Comparison of ENCODE assay signal across 10 cellular contexts in genomic region chr1:246587606-246588005, GRCh38. TPM values are rescaled to one million over a fixed set of nuclear protein-coding genes. Genes with fewer than 3 reads are reported as not detected.
DNase-seq lines count a peak whose midpoint lies in the region; ATAC-seq and TF ChIP-seq lines count a peak whose summit lies in the region.
"Had no signal": no experiment of that assay in that cellular context is flagged by ENCODE, and none has a peak within 500 bp of the region (broad histone marks: within the 10 kb centered on the region; RNA-seq: fewer than 3 reads in every experiment).

No MANE protein-coding gene starts in this region.

- H3K27ac ChIP-seq in esophagus squamous epithelium, result peak overlapping the region; percentile 44 to 81 (median 74)

- H3K27me3 ChIP-seq in esophagus squamous epithelium, result no peaks in the 10 kb centered on the region

- peak; percentile 75 for DNase-seq in COLO829 (ENCODE audit: low spot score)
- DNase-seq in RPMI7951 (ENCODE audit: low read depth), result peak; percentile 62
- no peak for DNase-seq in esophagus squamous epithelium (lab: John Stamatoyannopoulos, UW)
- no peak for DNase-seq in osteocyte (ENCODE audit: extremely low spot score, unreplicated experiment)
- no peak for DNase-seq in DMS 273 treated with DMSO at 0.1 percent for 48 hours (lab: John Stamatoyannopoulos, UW)
- no peak for DNase-seq in DMS79 (lab: John Stamatoyannopoulos, UW)
- no peak for DNase-seq in midbrain (lab: John Stamatoyannopoulos, UW)
- DNase-seq: DND-41 had no signal

- 7 to 14% methylated on average over 3 of the region's 3 CpGs for WGBS in esophagus squamous epithelium, 2 donors

- H3K27ac Mint-ChIP-seq in osteocyte (ENCODE audit: unreplicated experiment), result peak overlapping the region; percentile 90

- H3K4me3 ChIP-seq in esophagus squamous epithelium, result peak overlapping the region in 1 of 4 donors; percentile 24

- H3K4me3 Mint-ChIP-seq in osteocyte (ENCODE audit: unreplicated experiment), result peak overlapping the region; percentile 56
- H3K4me3 Mint-ChIP-seq: neural crest cell had no signal

- no peaks in the 10 kb centered on the region for H3K9me3 Mint-ChIP-seq in osteocyte (ENCODE audit: unreplicated experiment)

- intact Hi-C loops in esophagus squamous epithelium (cut with DNase I), result no loop called here

- peaks cover 27% of the 10 kb centered on the region for H3K36me3 Mint-ChIP-seq in osteocyte (ENCODE audit: unreplicated experiment)

- H3K36me3 ChIP-seq in esophagus squamous epithelium, result peaks cover 0 to 12% (median 0%) of the 10 kb centered on the region in 3 donors

- peaks cover 68% of the 10 kb centered on the region for H3K4me1 Mint-ChIP-seq in osteocyte (ENCODE audit: unreplicated experiment)

- ATAC-seq in GM19463 (IDR thresholded peaks at IDR 0.05; ENCODE audit: unreplicated experiment), result no peak

- H3K9me3 ChIP-seq in esophagus squamous epithelium, result no peaks in the 10 kb centered on the region

- no peak for TF ChIP-seq CTCF in esophagus squamous epithelium (IDR thresholded peaks at IDR 0.05)
- no peak for TF ChIP-seq CTCF in osteocyte (IDR thresholded peaks at IDR 0.05)

- TF ChIP-seq POLR2A in esophagus squamous epithelium (IDR thresholded peaks at IDR 0.05), result no peak

- H3K27me3 Mint-ChIP-seq in osteocyte (ENCODE audit: unreplicated experiment), result no peaks in the 10 kb centered on the region

- H3K4me1 ChIP-seq in esophagus squamous epithelium, result peaks cover 3 to 61% (median 24%) of the 10 kb centered on the region in 3 donors

RNA-seq across cellular contexts. Expression of gene CNST, which starts 21.4 kb away (rescaled TPM):
- 12.0 and 12.3 TPM in 2 replicates for total RNA-seq in RPMI7951 (2014; rRNA removed; shearing (Covaris generic))
- 10 to 100 TPM in 2 of 4 donors, 1 to 10 TPM in 2; 7.5 to 31.5 (median 12.4) TPM for total RNA-seq in esophagus squamous epithelium
- total RNA-seq in osteocyte, result 26.8 and 32.9 TPM in 2 replicates

RNA-seq across cellular contexts. Expression of gene TFB2M, which starts 21.5 kb away (rescaled TPM):
- total RNA-seq in RPMI7951 (2014; rRNA removed; shearing (Covaris generic)), result 22.0 and 25.6 TPM in 2 replicates
- 10 to 100 TPM in 3 of 4 donors, 1 to 10 TPM in 1; 6.2 to 17.7 (median 12.4) TPM for total RNA-seq in esophagus squamous epithelium
- total RNA-seq in osteocyte, result 11.5 and 12.5 TPM in 2 replicates

Comparison
In these comparisons a context has a peak if more than half of its experiments do, and no peak if none do; other contexts are left out.
1. DNase-seq: peak in COLO829 (single experiment) and RPMI7951 (single experiment); none in esophagus squamous epithelium (single experiment), osteocyte (single experiment), DMS 273 treated with DMSO at 0.1 percent for 48 hours (single experiment), DMS79 (single experiment) and midbrain (single experiment).